ENCODE assay signal across 8 cellular contexts in genomic region chr22:19679476-19680099, GRCh38. TPM values are rescaled to one million over a fixed set of nuclear protein-coding genes. Genes with fewer than 3 reads are reported as not detected.
A peak's percentile ranks its signal among the peaks of the same experiment; 100 is the strongest.
DNase-seq lines count a peak whose midpoint lies in the region; ATAC-seq, FAIRE-seq and TF ChIP-seq lines count a peak whose summit lies in the region.

No MANE protein-coding gene starts in this region.

- H3K4me3 ChIP-seq in effector memory CD4-positive, alpha-beta T cell (ENCODE audit: insufficient read depth, low read depth, low read length, poor library complexity, severe bottlenecking) = no peak overlapping the region
- no peak overlapping the region for H3K4me3 ChIP-seq in upper lobe of left lung

- no peak overlapping the region for H3K27ac ChIP-seq in effector memory CD4-positive, alpha-beta T cell (ENCODE audit: insufficient read depth, low read length, poor library complexity, severe bottlenecking)
- no peak overlapping the region for H3K27ac ChIP-seq in upper lobe of left lung

- no peak for TF ChIP-seq EP300 in upper lobe of left lung (IDR thresholded peaks at IDR 0.05)

- no peaks in the 10 kb centered on the region for H3K36me3 ChIP-seq in effector memory CD4-positive, alpha-beta T cell (ENCODE audit: control insufficient read depth, insufficient read depth, low read length)
- no peaks in the 10 kb centered on the region for H3K36me3 ChIP-seq in upper lobe of left lung

- peak; percentile 14 for DNase-seq in H54 (ENCODE audit: insufficient read length, low spot score)
- peak; percentile 53 for DNase-seq in activated CD4-positive, alpha-beta T cell treated with anti-CD3 and anti-CD28 coated beads for 48 hours
- DNase-seq in effector memory CD4-positive, alpha-beta T cell = peak in 2 of 3 donors; percentile 9 to 26
- DNase-seq in natural killer cell = peak; percentile 32
- DNase-seq in upper lobe of left lung = peak; percentile 51 to 93

- H3K9me3 ChIP-seq in effector memory CD4-positive, alpha-beta T cell (ENCODE audit: control insufficient read depth, low read length) = no peaks in the 10 kb centered on the region
- no peaks in the 10 kb centered on the region for H3K9me3 ChIP-seq in upper lobe of left lung

- H3K9me3 Mint-ChIP-seq in natural killer cell = no peaks in the 10 kb centered on the region

- no peaks in the 10 kb centered on the region for H3K36me3 Mint-ChIP-seq in natural killer cell

- peaks cover 16% of the 10 kb centered on the region for H3K27me3 ChIP-seq in effector memory CD4-positive, alpha-beta T cell (replicated peaks; ENCODE audit: control insufficient read depth, insufficient read depth, low read length, poor library complexity, severe bottlenecking)
- H3K27me3 ChIP-seq in upper lobe of left lung = peaks cover 0 to 4% (median 0%) of the 10 kb centered on the region in 4 donors

- H3K4me1 Mint-ChIP-seq in natural killer cell = no peaks in the 10 kb centered on the region

- no peak overlapping the region for H3K4me3 Mint-ChIP-seq in natural killer cell

- ATAC-seq in natural killer cell (peak in 2 of 3 donors; percentile 56 to 57), upper lobe of left lung (ENCODE audit: low FRiP score in 2 of 2) (peak; percentile 85), GM21526 (IDR thresholded peaks at IDR 0.05; ENCODE audit: low FRiP score, unreplicated experiment) (no peak), HG03196 (IDR thresholded peaks at IDR 0.05; ENCODE audit: unreplicated experiment) (no peak), HG03457 (IDR thresholded peaks at IDR 0.05; ENCODE audit: unreplicated experiment) (no peak)

- 40 to 72% methylated on average over 6 to 13 of the region's 15 CpGs for WGBS in upper lobe of left lung, 2 donors

- TF ChIP-seq POLR2A in H54 (IDR thresholded peaks at IDR 0.05; ENCODE audit: low read depth, low read length) = no peak
- no peak for TF ChIP-seq POLR2A in upper lobe of left lung (IDR thresholded peaks at IDR 0.05)

- TF ChIP-seq CTCF in natural killer cell (IDR thresholded peaks at IDR 0.05) = peak; percentile 70
- peak; percentile 67 to 83 (median 75) for TF ChIP-seq CTCF in upper lobe of left lung (IDR thresholded peaks at IDR 0.05)

- no peak for FAIRE-seq in H54 (lab: Jason Lieb, UNC)

- H3K4me1 ChIP-seq in effector memory CD4-positive, alpha-beta T cell (ENCODE audit: control insufficient read depth, insufficient read depth, low read length, poor library complexity, severe bottlenecking) = no peaks in the 10 kb centered on the region
- H3K4me1 ChIP-seq in upper lobe of left lung = no peaks in the 10 kb centered on the region

- H3K27me3 Mint-ChIP-seq in natural killer cell (ENCODE audit: low read depth in 2 of 2) = peaks cover 16 to 33% of the 10 kb centered on the region in 2 donors

- H3K27ac Mint-ChIP-seq in natural killer cell = no peak overlapping the region

- intact Hi-C loops in natural killer cell (cut with micrococcal nuclease) = loop anchor here (5.0 kb wide), 1 partner anchor 38 kb away; no protein-coding TSS in a partner anchor

RNA-seq across cellular contexts. Expression of gene SEPTIN5, which starts 34.7 kb away (rescaled TPM):
- total RNA-seq in natural killer cell = 1 to 10 TPM in 2 of 3 donors, under 1 TPM in 1; 0.52 to 4.5 (median 1.9) TPM
- 10 to 100 TPM in 5 of 6 donors, 1 to 10 TPM in 1; 6.0 to 30.0 (median 17.1) TPM for total RNA-seq in upper lobe of left lung

RNA-seq across cellular contexts. Expression of gene GP1BB, which starts 43.8 kb away (rescaled TPM):
- 1 to 10 TPM in 2 of 3 donors, under 1 TPM in 1; 0.39 to 7.8 (median 4.2) TPM for total RNA-seq in natural killer cell
- 10 to 100 TPM in 1 of 6 donors, 1 to 10 TPM in 5; 1.5 to 23.7 (median 6.6) TPM for total RNA-seq in upper lobe of left lung

Comparison
In these comparisons a context has a peak if more than half of its experiments do, and no peak if none do; other contexts are left out.
1. DNase-seq: peak in every context shown above with its lines; median percentile 72 in upper lobe of left lung; 53 in activated CD4-positive, alpha-beta T cell treated with anti-CD3 and anti-CD28 coated beads for 48 hours; 32 in natural killer cell; 18 in effector memory CD4-positive, alpha-beta T cell; 14 in H54.
2. ATAC-seq: peak in natural killer cell (2 of 3) and upper lobe of left lung (2 of 2); none in GM21526 (single experiment), HG03196 (single experiment) and HG03457 (single experiment).